8 cellular contexts compared by ENCODE assay signal in the genomic region with DNA sequence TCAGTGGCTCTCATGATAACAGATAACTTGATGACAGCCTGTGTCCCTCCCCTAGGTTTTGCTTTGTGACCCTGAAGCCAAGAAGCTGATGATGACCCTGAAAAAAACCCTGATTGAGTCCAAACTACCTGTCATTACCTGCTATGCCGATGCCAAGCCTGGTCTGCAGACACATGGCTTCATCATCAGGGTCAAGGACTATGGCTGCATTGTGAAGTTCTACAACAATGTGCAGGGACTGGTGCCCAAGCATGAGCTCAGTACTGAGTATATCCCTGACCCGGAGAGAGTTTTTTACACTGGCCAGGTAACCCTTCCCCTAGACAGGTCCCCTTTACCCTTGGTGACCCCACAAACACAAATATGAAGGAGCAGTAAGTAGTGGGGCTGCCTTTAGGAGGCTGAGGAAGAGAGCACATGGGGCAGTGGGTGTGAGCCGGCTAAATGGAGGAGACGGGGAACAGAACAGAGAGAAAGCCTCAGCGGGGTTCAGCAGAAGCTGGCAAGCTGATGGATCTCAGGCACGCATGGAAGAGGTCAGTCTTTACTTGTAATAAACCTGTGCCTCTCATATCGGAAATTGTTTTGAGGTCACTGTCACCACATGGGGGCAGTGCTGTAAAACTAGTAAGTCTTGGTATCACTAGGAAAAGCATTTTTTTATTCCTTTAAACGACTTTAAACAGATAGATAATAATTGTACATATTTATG. TPM values are rescaled to one million over a fixed set of nuclear protein-coding genes. Genes with fewer than 3 reads are reported as not detected.
DNase-seq lines count a peak whose midpoint lies in the region; ATAC-seq lines count a peak whose summit lies in the region.

No MANE protein-coding gene starts in this region.

- H3K9ac ChIP-seq in mesendoderm (ENCODE audit: low read length), result no peak overlapping the region

- no peak overlapping the region for H3K23ac ChIP-seq in mesendoderm (ENCODE audit: low read length)

- no peak overlapping the region for H4K5ac ChIP-seq in mesendoderm (ENCODE audit: low read length)

- no peak overlapping the region for H3K18ac ChIP-seq in mesendoderm (ENCODE audit: low read length)

- no peaks in the 10 kb centered on the region for H3K4me1 Mint-ChIP-seq in stimulated activated naive CD8-positive, alpha-beta T cell treated with anti-CD3 and anti-CD28 coated beads, Interleukin-15, amount 100 ng/mL, for 72 hours

- no peak overlapping the region for H3K4ac ChIP-seq in mesendoderm (ENCODE audit: low read depth, low read length)

- H2BK120ac ChIP-seq in mesendoderm (ENCODE audit: low read depth, low read length), result no peak overlapping the region

- no peaks in the 10 kb centered on the region for H3K27me3 ChIP-seq in mesendoderm (ENCODE audit: insufficient read depth, low read length, poor library complexity)

- peak; percentile 20 to 32 for DNase-seq in SHP77 (lab: John Stamatoyannopoulos, UW)
- no peak for DNase-seq in SHP77 treated with DMSO at 0.1 percent for 48 hours (lab: John Stamatoyannopoulos, UW)
- peak; percentile 27 for DNase-seq in NCI-H1694 treated with DMSO at 0.1 percent for 48 hours (lab: John Stamatoyannopoulos, UW)
- DNase-seq in activated CD4-positive, alpha-beta T cell treated with anti-CD3 and anti-CD28 coated beads for 1 hour, result peak; percentile 26
- peak; percentile 49 for DNase-seq in effector CD8-positive, alpha-beta T cell (lab: John Stamatoyannopoulos, UW)
- DNase-seq in mesendoderm, result peak; percentile 47
- peak; percentile 45 to 48 for DNase-seq in stimulated activated naive CD8-positive, alpha-beta T cell treated with anti-CD3 and anti-CD28 coated beads, Interleukin-15, amount 100 ng/mL, for 72 hours
- no peak for DNase-seq in COLO829 (ENCODE audit: low spot score)

- H4K8ac ChIP-seq in mesendoderm (ENCODE audit: low read depth, low read length), result no peak overlapping the region

- no peaks in the 10 kb centered on the region for H3K79me1 ChIP-seq in mesendoderm (ENCODE audit: low read length)

- no peak overlapping the region for H2BK15ac ChIP-seq in mesendoderm (replicated peaks; ENCODE audit: low read depth)

- no peak overlapping the region for H3K4me2 ChIP-seq in mesendoderm (ENCODE audit: low read length)

- ATAC-seq in stimulated activated naive CD8-positive, alpha-beta T cell treated with anti-CD3 and anti-CD28 coated beads, Interleukin-15, amount 100 ng/mL, for 72 hours, result peak; percentile 53

- no CpG with 5 or more reads among the region's 8 CpGs for WGBS in mesendoderm (ENCODE audit: extremely low coverage, insufficient coverage, low lambda C conversion rate)

- H3K27ac ChIP-seq in mesendoderm (ENCODE audit: low read depth, low read length), result no peak overlapping the region

- no peaks in the 10 kb centered on the region for H3K27me3 Mint-ChIP-seq in stimulated activated naive CD8-positive, alpha-beta T cell treated with anti-CD3 and anti-CD28 coated beads, Interleukin-15, amount 100 ng/mL, for 72 hours

- H3K4me3 ChIP-seq in mesendoderm (ENCODE audit: low read length), result no peak overlapping the region

- no peak overlapping the region for H2BK5ac ChIP-seq in mesendoderm (ENCODE audit: low read length)

- H3K36me3 ChIP-seq in mesendoderm (ENCODE audit: control insufficient read depth, insufficient read depth, low read length), result peaks cover 52% of the 10 kb centered on the region

- H2AK5ac ChIP-seq in mesendoderm (ENCODE audit: low read length), result no peak overlapping the region

- no peak overlapping the region for H3K27ac Mint-ChIP-seq in stimulated activated naive CD8-positive, alpha-beta T cell treated with anti-CD3 and anti-CD28 coated beads, Interleukin-15, amount 100 ng/mL, for 72 hours

- no peaks in the 10 kb centered on the region for H3K9me3 Mint-ChIP-seq in stimulated activated naive CD8-positive, alpha-beta T cell treated with anti-CD3 and anti-CD28 coated beads, Interleukin-15, amount 100 ng/mL, for 72 hours

- H3K79me2 ChIP-seq in mesendoderm (ENCODE audit: control insufficient read depth, insufficient read depth, low read length), result no peaks in the 10 kb centered on the region

- H3K4me3 Mint-ChIP-seq in stimulated activated naive CD8-positive, alpha-beta T cell treated with anti-CD3 and anti-CD28 coated beads, Interleukin-15, amount 100 ng/mL, for 72 hours, result no peak overlapping the region

- no peaks in the 10 kb centered on the region for H3K4me1 ChIP-seq in mesendoderm (ENCODE audit: control insufficient read depth, low read depth, low read length)

- no peak overlapping the region for H3K56ac ChIP-seq in mesendoderm (ENCODE audit: low read length)

RNA-seq across cellular contexts. Expression of gene PDCD11, which starts 20.2 kb away (rescaled TPM):
- polyA plus RNA-seq in mesendoderm (2013, experiment 1 of 2), result 32.2 TPM
- 32.3 TPM for polyA plus RNA-seq in mesendoderm (2013, experiment 2 of 2)

RNA-seq across cellular contexts. Expression of gene ATP5MK, which starts 20.3 kb away (rescaled TPM):
- 889 TPM for polyA plus RNA-seq in mesendoderm (2013, experiment 1 of 2)
- 914 TPM for polyA plus RNA-seq in mesendoderm (2013, experiment 2 of 2)

RNA-seq across cellular contexts. Expression of gene CALHM2, which starts 35.6 kb away (rescaled TPM):
- 1.8 TPM for polyA plus RNA-seq in mesendoderm (2013, experiment 1 of 2)
- polyA plus RNA-seq in mesendoderm (2013, experiment 2 of 2), result 1.8 TPM

RNA-seq across cellular contexts. Expression of gene CALHM1, which starts 42.1 kb away (rescaled TPM):
- 0.07 TPM for polyA plus RNA-seq in mesendoderm (2013, experiment 1 of 2)
- 0.08 TPM for polyA plus RNA-seq in mesendoderm (2013, experiment 2 of 2)

RNA-seq across cellular contexts. Expression of gene TAF5, which starts 48.8 kb away (rescaled TPM):
- 10.3 TPM for polyA plus RNA-seq in mesendoderm (2013, experiment 1 of 2)
- 10.0 TPM for polyA plus RNA-seq in mesendoderm (2013, experiment 2 of 2)

Comparison
In these comparisons a context has a peak if more than half of its experiments do, and no peak if none do; other contexts are left out.
1. DNase-seq: peak in SHP77 (2 of 2), NCI-H1694 treated with DMSO at 0.1 percent for 48 hours (single experiment), activated CD4-positive, alpha-beta T cell treated with anti-CD3 and anti-CD28 coated beads for 1 hour (single experiment), effector CD8-positive, alpha-beta T cell (single experiment), mesendoderm (single experiment) and stimulated activated naive CD8-positive, alpha-beta T cell treated with anti-CD3 and anti-CD28 coated beads, Interleukin-15, amount 100 ng/mL, for 72 hours (2 of 2); none in SHP77 treated with DMSO at 0.1 percent for 48 hours (single experiment) and COLO829 (single experiment).